ENCODE assay signal across 7 cellular contexts in genomic region chr3:133767607-133768006, GRCh38. TPM values are rescaled to one million over a fixed set of nuclear protein-coding genes. Genes with fewer than 3 reads are reported as not detected.
"Had no signal": no experiment of that assay in that cellular context is flagged by ENCODE, and none has a peak within 500 bp of the region (broad histone marks: within the 10 kb centered on the region; RNA-seq: fewer than 3 reads in every experiment).

No MANE protein-coding gene starts in this region.

- H3K4me1 Mint-ChIP-seq: IgD-negative memory B cell had no signal

- H3K9me3 Mint-ChIP-seq: H9, IgD-negative memory B cell had no signal

- H3K4me3 Mint-ChIP-seq: H9, IgD-negative memory B cell had no signal

- H3K27ac Mint-ChIP-seq: H9, IgD-negative memory B cell had no signal

- H3K36me3 Mint-ChIP-seq: IgD-negative memory B cell had no signal

- DNase-seq: H9, HCEC 1CT, KG1 had no signal

- FAIRE-seq: H1, H54, HTR-8/SVneo had no signal

RNA-seq across cellular contexts. Expression of gene TF, which starts 21.4 kb away (rescaled TPM):
- polyA plus RNA-seq: IgD-negative memory B cell had no signal
